21 cellular contexts compared by ENCODE assay signal in genomic region chr12:43111608-43112007, GRCh38.
DNase-seq lines count a peak whose midpoint lies in the region; ATAC-seq, FAIRE-seq and TF ChIP-seq lines count a peak whose summit lies in the region.
"Had no signal": no experiment of that assay in that cellular context is flagged by ENCODE, and none has a peak within 500 bp of the region (broad histone marks: within the 10 kb centered on the region; RNA-seq: fewer than 3 reads in every experiment).

No MANE protein-coding gene starts in this region.

- H3K36me3 Mint-ChIP-seq in activated naive CD4-positive, alpha-beta T cell treated with anti-CD3 and anti-CD28 coated beads, Interleukin-2, amount 50 U/mL, for 72 hours, result no peaks in the 10 kb centered on the region

- no peak for TF ChIP-seq POLR2A in GM12878 (IDR thresholded peaks at IDR 0.05; ENCODE audit: low read depth, low read length)

- H3K9ac ChIP-seq in GM12878 (ENCODE audit: control insufficient read depth, insufficient read depth, low read length), result no peak overlapping the region
- H3K9ac ChIP-seq: BLaER1, KMS-11 had no signal

- H3K9me3 ChIP-seq in GM12878 (replicated peaks; ENCODE audit: control insufficient read depth, insufficient read depth, low read length), result no peaks in the 10 kb centered on the region
- H3K9me3 ChIP-seq in mesodermal cell (ENCODE audit: control insufficient read depth, low read length), result no peaks in the 10 kb centered on the region
- H3K9me3 ChIP-seq: BLaER1, breast epithelium, heart right ventricle had no signal

- intact Hi-C loops in GM12878 (cut with micrococcal nuclease; ENCODE audit: unreplicated experiment), result no loop called here

- SMC1A ChIA-PET in GM12878 (lab: Charles Lee; ENCODE audit: uncharacterized antibody, unreplicated experiment), result interaction anchor here (0.6 to 1.1 kb wide), 3 partner anchors 10 to 188 kb away, joined by 3 to 4 read pairs (median 3); no protein-coding TSS in a partner anchor

- WGBS in GM12878 (ENCODE audit: insufficient coverage, insufficient replicate concordance, low lambda C conversion rate, missing lambda C conversion rate), result 7% methylated on average over 6 of the region's 6 CpGs
- WGBS in mesodermal cell (ENCODE audit: insufficient coverage in 2 of 2), 2 experiments, result 51 to 79% methylated on average over 3 to 4 of the region's 6 CpGs

- no TSS peak for BruUV-seq in GM12878 (replicated peaks; lab: Mats Ljungman, UMichigan)

- in situ Hi-C loops in GM12878 (cut with MboI), result no loop called here

- TF ChIP-seq EP300 in GM12878 (IDR thresholded peaks at IDR 0.05; ENCODE audit: borderline replicate concordance in 1 of 2, control insufficient read depth in 1 of 2, low read depth in 2 of 2, low read length in 2 of 2), result no peak

- peaks cover 8 to 18% of the 10 kb centered on the region in 2 donors for H3K9me3 Mint-ChIP-seq in activated naive CD4-positive, alpha-beta T cell treated with anti-CD3 and anti-CD28 coated beads, Interleukin-2, amount 50 U/mL, for 72 hours

- no peak overlapping the region for H3K4me2 ChIP-seq in GM12878 (ENCODE audit: control insufficient read depth, insufficient read depth)
- H3K4me2 ChIP-seq: BLaER1, KMS-11 had no signal

- H3K27me3 ChIP-seq in ACC112 (ENCODE audit: insufficient read depth, low read length) (no peaks in the 10 kb centered on the region), GM12878 (replicated peaks in 1 of 2; ENCODE audit: control insufficient read depth in 2 of 2, insufficient read depth in 2 of 2, low read length in 1 of 2) (no peaks in the 10 kb centered on the region)
- H3K27me3 ChIP-seq: BLaER1, breast epithelium, heart right ventricle had no signal

- H3K36me3 ChIP-seq in ACC112 (ENCODE audit: insufficient read depth, low read length), result no peaks in the 10 kb centered on the region
- H3K36me3 ChIP-seq in GM12878 (ENCODE audit: control insufficient read depth in 2 of 2, insufficient read depth in 2 of 2, low read length in 1 of 2), result no peaks in the 10 kb centered on the region
- H3K36me3 ChIP-seq in mesodermal cell (ENCODE audit: control insufficient read depth, insufficient read depth, low read length), result no peaks in the 10 kb centered on the region
- H3K36me3 ChIP-seq: BLaER1, breast epithelium, heart right ventricle had no signal

- H3K27ac ChIP-seq in ACC112 (ENCODE audit: low read depth, low read length) (no peak overlapping the region), GM12878 (ENCODE audit: control insufficient read depth, insufficient read depth) (no peak overlapping the region), mesodermal cell (ENCODE audit: low read depth, low read length, severe bottlenecking) (peak overlapping the region; percentile 96)
- H3K27ac ChIP-seq: BLaER1, KMS-11 had no signal

- no peak for FAIRE-seq in GM12878 (lab: Jason Lieb, UNC)
- FAIRE-seq: H1 had no signal

- no peak for TF ChIP-seq CTCF in GM12878 (IDR thresholded peaks at IDR 0.05 in 2 of 3, conservative IDR thresholded peaks at IDR 0.05 in 1 of 3; ENCODE audit: control insufficient read depth in 2 of 3, extremely low read depth in 1 of 3, insufficient read depth in 1 of 3, low read depth in 3 of 3, low read length in 3 of 3)

- no peak overlapping the region for H3K4me3 ChIP-seq in ACC112 (ENCODE audit: low read depth, low read length)
- no peak overlapping the region for H3K4me3 ChIP-seq in GM12878
- no peak overlapping the region for H3K4me3 ChIP-seq in mesodermal cell (ENCODE audit: extremely low read depth, insufficient read depth, low read length, poor library complexity, severe bottlenecking)
- H3K4me3 ChIP-seq: BLaER1, breast epithelium, heart right ventricle had no signal

- DNase-seq in NCI-H524 (lab: John Stamatoyannopoulos, UW) (peak; percentile 10 to 70), GM12878 (ENCODE audit: low read depth, low spot score) (peak; percentile 4), DMS79 treated with DMSO at 0.1 percent for 48 hours (lab: John Stamatoyannopoulos, UW) (no peak), NCI-H446 (lab: John Stamatoyannopoulos, UW) (no peak)
- DNase-seq in activated naive CD4-positive, alpha-beta T cell treated with Interleukin-2 at 50 U/mL for 16 hours, result no peak
- DNase-seq in activated naive CD4-positive, alpha-beta T cell treated with anti-CD3 and anti-CD28 coated beads, Interleukin-2, amount 50 U/mL, for 72 hours (ENCODE audit: low spot score in 2 of 2), result no peak
- DNase-seq: activated CD4-positive, alpha-beta T cell treated with anti-CD3 and anti-CD28 coated beads for 48 hours; cortex of kidney; GDM1; left ventricle myocardium superior; NCI-H2029 treated with DMSO at 0.1 percent for 48 hours; nucleus accumbens; retina had no signal

- H3K79me2 ChIP-seq in ACC112 (ENCODE audit: control insufficient read depth, insufficient read depth, low read length, unreplicated experiment), result no peaks in the 10 kb centered on the region
- H3K79me2 ChIP-seq in GM12878 (ENCODE audit: control insufficient read depth, insufficient read depth, low read length), result no peaks in the 10 kb centered on the region

- H3K27ac Mint-ChIP-seq in activated naive CD4-positive, alpha-beta T cell treated with anti-CD3 and anti-CD28 coated beads, Interleukin-2, amount 50 U/mL, for 72 hours, result no peak overlapping the region
- H3K27ac Mint-ChIP-seq: activated T-helper 17 cell treated with anti-CD3 and anti-CD28 coated beads, Interleukin-2, amount 50 U/mL, for 72 hours had no signal

- H3K4me1 ChIP-seq in ACC112 (ENCODE audit: control insufficient read depth, insufficient read depth, low read length, unreplicated experiment) (no peaks in the 10 kb centered on the region), GM12878 (ENCODE audit: control insufficient read depth, insufficient read depth, low read length) (no peaks in the 10 kb centered on the region), mesodermal cell (ENCODE audit: control insufficient read depth, insufficient read depth, low read length, poor library complexity, severe bottlenecking) (peaks cover 11% of the 10 kb centered on the region)
- H3K4me1 ChIP-seq: BLaER1, breast epithelium had no signal

- peak; percentile 69 for ATAC-seq in GM12878
- no peak for ATAC-seq in activated naive CD4-positive, alpha-beta T cell treated with anti-CD3 and anti-CD28 coated beads, Interleukin-2, amount 50 U/mL, for 72 hours
- ATAC-seq: activated T-helper 17 cell treated with anti-CD3 and anti-CD28 coated beads, Interleukin-2, amount 50 U/mL, for 72 hours; left ventricle myocardium superior had no signal

- POLR2A ChIA-PET in GM12878 (lab: Charles Lee), result interaction anchor here (0.7 kb wide), 1 partner anchor 44 kb away, joined by 6 read pairs; no protein-coding TSS in a partner anchor

- RAD21 ChIA-PET in GM12878 (lab: Charles Lee; ENCODE audit: unreplicated experiment), result no interaction called here

- H2AFZ ChIP-seq in ACC112 (ENCODE audit: low read length, unreplicated experiment), result peak overlapping the region; percentile 50
- no peak overlapping the region for H2AFZ ChIP-seq in GM12878 (ENCODE audit: control insufficient read depth, low read depth, low read length)

- no peak for TF ChIP-seq RAD21 in GM12878 (IDR thresholded peaks at IDR 0.05; ENCODE audit: insufficient read depth, low read depth, low read length)

- no peaks in the 10 kb centered on the region for H4K20me1 ChIP-seq in GM12878 (ENCODE audit: control insufficient read depth, insufficient read depth)
- H4K20me1 ChIP-seq: BLaER1 had no signal

- CTCF ChIA-PET in GM12878 (lab: Yijun Ruan, JAX), result interaction anchor here (1.9 kb wide), 1 partner anchor 14 kb away, joined by 4 read pairs; no protein-coding TSS in a partner anchor

TF ChIP-seq in GM12878, 131 proteins besides CTCF, POLR2A, EP300 and RAD21:
- peak in 1 of 2 experiments; percentile 15; a peak in 1 of 4 replicates for TF ChIP-seq BHLHE40 (IDR thresholded peaks at IDR 0.05; ENCODE audit: borderline replicate concordance in 1 of 2, low read depth in 2 of 2, low read length in 1 of 2)
- no peak for TF ChIP-seq DPF2 (IDR thresholded peaks at IDR 0.05)
TF ChIP-seq in GM12878: peak in this region for 1.

Comparison
In these comparisons a context has a peak if more than half of its experiments do, and no peak if none do; other contexts are left out.
1. DNase-seq: peak in NCI-H524 (2 of 2) and GM12878 (single experiment); none in activated naive CD4-positive, alpha-beta T cell treated with Interleukin-2 at 50 U/mL for 16 hours (single experiment), activated naive CD4-positive, alpha-beta T cell treated with anti-CD3 and anti-CD28 coated beads, Interleukin-2, amount 50 U/mL, for 72 hours (0 of 2), DMS79 treated with DMSO at 0.1 percent for 48 hours (single experiment) and NCI-H446 (0 of 2).